ENCODE assay signal across 18 cellular contexts in the genomic region with DNA sequence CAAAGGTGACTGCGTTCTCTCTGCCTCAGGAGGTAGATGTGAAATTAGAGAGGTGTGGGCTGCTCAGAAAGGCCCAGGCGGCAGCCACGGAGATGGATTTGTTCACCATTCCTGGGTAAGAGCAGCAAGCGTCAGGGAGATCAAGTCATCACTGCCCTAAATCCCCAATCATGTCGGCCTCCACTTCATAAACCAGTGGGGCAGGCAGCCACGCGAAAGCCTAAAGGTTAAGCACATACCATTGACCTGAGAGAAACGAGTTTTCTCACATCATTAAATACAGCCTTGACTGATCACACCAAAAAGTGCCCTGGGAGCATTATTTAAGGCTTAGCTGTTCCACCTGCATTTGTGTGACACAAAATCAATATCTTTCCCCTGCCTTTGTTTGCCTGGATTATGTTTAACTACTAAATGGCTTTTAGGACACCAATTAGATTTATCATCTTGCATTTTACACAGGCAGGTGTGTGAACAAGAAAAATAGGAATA. TPM values are rescaled to one million over a fixed set of nuclear protein-coding genes. Genes with fewer than 3 reads are reported as not detected.
DNase-seq lines count a peak whose midpoint lies in the region; TF ChIP-seq lines count a peak whose summit lies in the region.
"Had no signal": no experiment of that assay in that cellular context is flagged by ENCODE, and none has a peak within 500 bp of the region (broad histone marks: within the 10 kb centered on the region; RNA-seq: fewer than 3 reads in every experiment).

No MANE protein-coding gene starts in this region.

- peak overlapping the region; percentile 83 for H3K27ac ChIP-seq in HEK293 (ENCODE audit: extremely low read depth, low read depth, low read length)
- peak overlapping the region; percentile 67 for H3K27ac ChIP-seq in PC-9
- H3K27ac ChIP-seq in neural progenitor cell, result no peak overlapping the region
- no peak overlapping the region for H3K27ac ChIP-seq in A673 (ENCODE audit: low read depth, low read length, poor library complexity, severe bottlenecking)
- H3K27ac ChIP-seq: colonic mucosa, left ventricle myocardium inferior, prostate gland, SJCRH30 had no signal

- H3K27me3 Mint-ChIP-seq in neural progenitor cell (ENCODE audit: insufficient read depth, low read depth), result peaks cover 3% of the 10 kb centered on the region
- peaks cover 3% of the 10 kb centered on the region for H3K27me3 Mint-ChIP-seq in activated naive CD4-positive, alpha-beta T cell treated with anti-CD3 and anti-CD28 coated beads for 36 hours (ENCODE audit: low read depth)
- H3K27me3 Mint-ChIP-seq in chondrocyte (ENCODE audit: low read depth), result peaks cover 14% of the 10 kb centered on the region

- H4K20me1 ChIP-seq in PC-9 (ENCODE audit: insufficient read depth) (no peaks in the 10 kb centered on the region), neural progenitor cell (ENCODE audit: low read depth) (no peaks in the 10 kb centered on the region)

- H3K27me3 ChIP-seq in PC-9 (ENCODE audit: insufficient read depth, low read depth) (no peaks in the 10 kb centered on the region), neural progenitor cell (no peaks in the 10 kb centered on the region), A673 (replicated peaks; ENCODE audit: insufficient read depth, low read depth, low read length, poor library complexity) (peaks cover 16% of the 10 kb centered on the region)
- H3K27me3 ChIP-seq: colonic mucosa had no signal

- CTCF ChIA-PET in HEK293 (lab: Yijun Ruan, JAX) (interaction anchor here (0.7 to 1.0 kb wide), 2 partner anchors 48 to 368 kb away, joined by 3 read pairs; no protein-coding TSS in a partner anchor), PC-9 (lab: Charles Lee) (interaction anchor here (0.6 kb wide), 1 partner anchor 10 kb away, joined by 3 read pairs; no protein-coding TSS in a partner anchor), A673 (lab: Charles Lee) (no interaction called here)
- CTCF ChIA-PET in activated naive CD4-positive, alpha-beta T cell treated with anti-CD3 and anti-CD28 coated beads for 36 hours (lab: Charles Lee), result no interaction called here

- H3K9me3 Mint-ChIP-seq in neural progenitor cell (peaks cover 8% of the 10 kb centered on the region), chondrocyte (ENCODE audit: low read depth) (peaks cover 20% of the 10 kb centered on the region)
- peaks cover 4% of the 10 kb centered on the region for H3K9me3 Mint-ChIP-seq in activated naive CD4-positive, alpha-beta T cell treated with anti-CD3 and anti-CD28 coated beads for 36 hours

- H3K4me3 ChIP-seq in HEK293 (ENCODE audit: low read depth, low read length), result no peak overlapping the region
- no peak overlapping the region for H3K4me3 ChIP-seq in PC-9
- no peak overlapping the region for H3K4me3 ChIP-seq in neural progenitor cell
- H3K4me3 ChIP-seq in A673 (ENCODE audit: low read depth, low read length, poor library complexity, severe bottlenecking), result no peak overlapping the region
- H3K4me3 ChIP-seq: colonic mucosa, left ventricle myocardium inferior, prostate gland, SJCRH30 had no signal

- H3K4me2 ChIP-seq in PC-9 (peak overlapping the region; percentile 25), neural progenitor cell (peak overlapping the region; percentile 32)

- no peaks in the 10 kb centered on the region for H3F3A ChIP-seq in PC-9 (ENCODE audit: insufficient read depth, low read depth)
- no peaks in the 10 kb centered on the region for H3F3A ChIP-seq in neural progenitor cell (ENCODE audit: low read depth)

- no peak overlapping the region for H3K27ac Mint-ChIP-seq in neural progenitor cell
- H3K27ac Mint-ChIP-seq in activated naive CD4-positive, alpha-beta T cell treated with anti-CD3 and anti-CD28 coated beads for 36 hours, result no peak overlapping the region
- no peak overlapping the region for H3K27ac Mint-ChIP-seq in chondrocyte (ENCODE audit: unreplicated experiment)
- H3K27ac Mint-ChIP-seq: activated T-helper 1 cell treated with anti-CD3 and anti-CD28 coated beads, Interleukin-12 subunit alpha, Interleukin-12 subunit beta, Interleukin-2, Interleukin-4 antibody, amounts not matched to agents 30 ng/mL and 10 ng/mL and 1 ng/mL, durations not matched to agents 14 hours and 24 hours and 36 hours had no signal

- H3K9ac ChIP-seq in neural progenitor cell, result no peak overlapping the region

- H3K9me2 ChIP-seq in PC-9 (ENCODE audit: insufficient read depth), result no peaks in the 10 kb centered on the region

- H2AFZ ChIP-seq in PC-9, result peak overlapping the region; percentile 24; the same call in 1 of the 2 replicates
- H2AFZ ChIP-seq in neural progenitor cell (replicated peaks), result no peak overlapping the region

- no peaks in the 10 kb centered on the region for H3K36me3 ChIP-seq in HEK293 (ENCODE audit: control insufficient read depth in 2 of 2, insufficient read depth in 1 of 2, low read length in 2 of 2)
- H3K36me3 ChIP-seq in PC-9 (ENCODE audit: low read depth), result no peaks in the 10 kb centered on the region
- H3K36me3 ChIP-seq in neural progenitor cell, result no peaks in the 10 kb centered on the region
- no peaks in the 10 kb centered on the region for H3K36me3 ChIP-seq in A673 (ENCODE audit: insufficient read depth, low read length, poor library complexity, severe bottlenecking)
- H3K36me3 ChIP-seq: colonic mucosa, left ventricle myocardium inferior, prostate gland, SJCRH30 had no signal

- peaks cover 4% of the 10 kb centered on the region; the same call in 1 of the 2 replicates for H3K9me3 ChIP-seq in HEK293 (ENCODE audit: control insufficient read depth, insufficient read depth, low read depth, low read length)
- no peaks in the 10 kb centered on the region for H3K9me3 ChIP-seq in PC-9 (ENCODE audit: insufficient read depth, low read depth)
- H3K9me3 ChIP-seq in neural progenitor cell (ENCODE audit: low read depth), result no peaks in the 10 kb centered on the region
- no peaks in the 10 kb centered on the region for H3K9me3 ChIP-seq in A673 (ENCODE audit: low read depth, low read length, poor library complexity, severe bottlenecking)
- H3K9me3 ChIP-seq: colonic mucosa, prostate gland, SJCRH30 had no signal

- no TSS peak for BruUV-seq in PC-9 (replicated peaks; lab: Mats Ljungman, UMichigan)
- BruUV-seq in A673 (replicated peaks; lab: Mats Ljungman, UMichigan), result no TSS peak

- TF ChIP-seq CTCF in HEK293 (tag by site-specific recombination; IDR thresholded peaks at IDR 0.05) (no peak), PC-9 (conservative IDR thresholded peaks at IDR 0.05) (no peak), neural progenitor cell (IDR thresholded peaks at IDR 0.05) (no peak), chondrocyte (IDR thresholded peaks at IDR 0.05) (no peak), A673 (conservative IDR thresholded peaks at IDR 0.05; ENCODE audit: low read depth, low read length) (no peak)

- H3K4me1 ChIP-seq in HEK293 (ENCODE audit: control insufficient read depth, insufficient read depth, low read length) (peaks cover 8% of the 10 kb centered on the region), PC-9 (replicated peaks; ENCODE audit: insufficient read depth) (peaks cover 22% of the 10 kb centered on the region), neural progenitor cell (peaks cover 11% of the 10 kb centered on the region), A673 (ENCODE audit: insufficient read depth, low read length, poor library complexity, severe bottlenecking) (no peaks in the 10 kb centered on the region)
- H3K4me1 ChIP-seq: colonic mucosa, left ventricle myocardium inferior, prostate gland, SJCRH30 had no signal

- POLR2A ChIA-PET in HEK293 (lab: Yijun Ruan, JAX) (interaction anchor here (1.3 to 1.6 kb wide), 2 partner anchors 36 to 51 kb away, joined by 4 to 10 read pairs; a partner anchor contains a TSS), PC-9 (lab: Charles Lee; ENCODE audit: unreplicated experiment) (no interaction called here), A673 (lab: Charles Lee; ENCODE audit: low non-redundant PET) (no interaction called here)

- H3K36me3 Mint-ChIP-seq in neural progenitor cell (peaks cover 2% of the 10 kb centered on the region), chondrocyte (ENCODE audit: low read depth) (no peaks in the 10 kb centered on the region)
- no peaks in the 10 kb centered on the region for H3K36me3 Mint-ChIP-seq in activated naive CD4-positive, alpha-beta T cell treated with anti-CD3 and anti-CD28 coated beads for 36 hours (ENCODE audit: low read depth)

- no peaks in the 10 kb centered on the region for H3K79me2 ChIP-seq in PC-9 (ENCODE audit: low read depth)
- no peaks in the 10 kb centered on the region for H3K79me2 ChIP-seq in neural progenitor cell (ENCODE audit: low read depth)

- intact Hi-C loops in PC-9 (cut with micrococcal nuclease; ENCODE audit: unreplicated experiment) (no loop called here), A673 (cut with micrococcal nuclease; ENCODE audit: unreplicated experiment) (no loop called here)
- intact Hi-C loops in activated naive CD4-positive, alpha-beta T cell treated with anti-CD3 and anti-CD28 coated beads for 36 hours (cut with micrococcal nuclease), result no loop called here

- H3K4me1 Mint-ChIP-seq in neural progenitor cell (peaks cover 10% of the 10 kb centered on the region), chondrocyte (ENCODE audit: low read depth) (no peaks in the 10 kb centered on the region)
- H3K4me1 Mint-ChIP-seq in activated naive CD4-positive, alpha-beta T cell treated with anti-CD3 and anti-CD28 coated beads for 36 hours (ENCODE audit: low read depth), result no peaks in the 10 kb centered on the region

- no peak overlapping the region for H3K4me3 Mint-ChIP-seq in neural progenitor cell
- no peak overlapping the region for H3K4me3 Mint-ChIP-seq in activated naive CD4-positive, alpha-beta T cell treated with anti-CD3 and anti-CD28 coated beads for 36 hours
- H3K4me3 Mint-ChIP-seq in chondrocyte (ENCODE audit: unreplicated experiment), result no peak overlapping the region
- H3K4me3 Mint-ChIP-seq: activated T-helper 1 cell treated with anti-CD3 and anti-CD28 coated beads, Interleukin-12 subunit alpha, Interleukin-12 subunit beta, Interleukin-2, Interleukin-4 antibody, amounts not matched to agents 30 ng/mL and 10 ng/mL and 1 ng/mL, durations not matched to agents 14 hours and 24 hours and 36 hours had no signal

- DNase-seq in NCI-H2081 (lab: John Stamatoyannopoulos, UW), result peak; percentile 82 to 96
- DNase-seq in PC-9, result peak in 1 of 2 experiments; percentile 90
- DNase-seq in neural progenitor cell (ENCODE audit: low spot score), result no peak
- no peak for DNase-seq in activated naive CD4-positive, alpha-beta T cell treated with anti-CD3 and anti-CD28 coated beads for 36 hours
- no peak for DNase-seq in chondrocyte (ENCODE audit: low spot score)
- no peak for DNase-seq in A673 (ENCODE audit: low spot score)
- DNase-seq in HK-2 (ENCODE audit: unreplicated experiment), result no peak
- DNase-seq: amniotic stem cell, colonic mucosa, erythroblast, head of caudate nucleus, left ventricle myocardium inferior, MM.1S, SJCRH30, substantia nigra had no signal

TF ChIP-seq in HEK293, 187 proteins besides CTCF, POLR2A, EP300 and RAD21 (continues in another document):
- TF ChIP-seq ZNF626 (tag by site-specific recombination; IDR thresholded peaks at IDR 0.05) (no peak), GLI4 (tag by site-specific recombination; IDR thresholded peaks at IDR 0.05) (no peak), SCRT2 (tag by site-specific recombination; IDR thresholded peaks at IDR 0.05) (peak; percentile 67; the same call in 1 of the 2 replicates)

RNA-seq across cellular contexts. Expression of a gene that starts 50.7 kb away (rescaled TPM):
- total RNA-seq in PC-9 (2021) (2.2 and 2.7 TPM in 2 replicates), neural progenitor cell (ENCODE audit: low replicate concordance) (7.3 and 9.6 TPM in 2 replicates), chondrocyte (not detected in 3 replicates), A673 (2021) (not detected in 2 replicates)
- not detected for total RNA-seq in activated naive CD4-positive, alpha-beta T cell treated with anti-CD3 and anti-CD28 coated beads for 36 hours
- total RNA-seq: colonic mucosa, left ventricle myocardium inferior, prostate gland had no signal

Comparison
In these comparisons a context has a peak if more than half of its experiments do, and no peak if none do; other contexts are left out.
1. H3K27ac ChIP-seq: peak in HEK293 (single experiment) and PC-9 (single experiment); none in neural progenitor cell (single experiment) and A673 (single experiment).
2. DNase-seq: peak in NCI-H2081 (2 of 2); none in neural progenitor cell (single experiment), activated naive CD4-positive, alpha-beta T cell treated with anti-CD3 and anti-CD28 coated beads for 36 hours (single experiment), chondrocyte (single experiment), A673 (single experiment) and HK-2 (single experiment).
3. CTCF ChIA-PET loops: an anchor here in HEK293 (0.7 to 1.0 kb wide) and PC-9 (0.6 kb wide); none called in activated naive CD4-positive, alpha-beta T cell treated with anti-CD3 and anti-CD28 coated beads for 36 hours and A673.